ENCODE assay signal across 8 cellular contexts in genomic region chr3:32439421-32439820, GRCh38. TPM values are rescaled to one million over a fixed set of nuclear protein-coding genes. Genes with fewer than 3 reads are reported as not detected.
DNase-seq lines count a peak whose midpoint lies in the region; ATAC-seq and TF ChIP-seq lines count a peak whose summit lies in the region.
"Not testable (repeated sequence)": the region's sequence is repeated elsewhere in the genome, so short reads cannot be mapped to it uniquely, and the experiment has no call there.

No MANE protein-coding gene starts in this region.

- not testable (repeated sequence) for H3K27ac ChIP-seq in CD4-positive, alpha-beta T cell (ENCODE audit: low read depth, low read length)

- H3K4me3 Mint-ChIP-seq in CD4-positive, alpha-beta T cell, result peak overlapping the region; percentile 65
- H3K4me3 Mint-ChIP-seq in T-cell (peak overlapping the region in 2 of 3 donors; percentile 51 to 59), naive B cell (peak overlapping the region; percentile 15 to 89 (median 84))
- H3K4me3 Mint-ChIP-seq in activated T-helper 17 cell treated with anti-CD3 and anti-CD28 coated beads, Interleukin-2, amount 50 U/mL, for 72 hours, result peak overlapping the region; percentile 64

- ATAC-seq in CD4-positive, alpha-beta T cell (ENCODE audit: poor library complexity), result peak; percentile 32
- peak; percentile 18 for ATAC-seq in GM18909 (IDR thresholded peaks at IDR 0.05; ENCODE audit: poor library complexity, unreplicated experiment)
- peak; percentile 13 for ATAC-seq in GM21447 (IDR thresholded peaks at IDR 0.05; ENCODE audit: unreplicated experiment)
- ATAC-seq in HG02852 (IDR thresholded peaks at IDR 0.05; ENCODE audit: unreplicated experiment), result peak; percentile 25
- peak; percentile 27 for ATAC-seq in HG03280 (IDR thresholded peaks at IDR 0.05; ENCODE audit: unreplicated experiment)
- peak in 3 of 4 experiments; percentile 21 to 23 (median 23) for ATAC-seq in T-cell (replicated peaks in 1 of 4)
- ATAC-seq in activated T-helper 17 cell treated with anti-CD3 and anti-CD28 coated beads, Interleukin-2, amount 50 U/mL, for 72 hours (replicated peaks), result peak; percentile 27
- peak; percentile 5 to 8 for ATAC-seq in naive B cell (ENCODE audit: low read depth in 2 of 2)

- not testable (repeated sequence) for DNase-seq in CD4-positive, alpha-beta T cell; T-cell; naive B cell

- peak overlapping the region; percentile 95 for H3K27ac Mint-ChIP-seq in CD4-positive, alpha-beta T cell
- H3K27ac Mint-ChIP-seq in T-cell (peak overlapping the region; percentile 96 to 97), naive B cell (peak overlapping the region; percentile 93 to 99 (median 96))
- H3K27ac Mint-ChIP-seq in activated T-helper 17 cell treated with anti-CD3 and anti-CD28 coated beads, Interleukin-2, amount 50 U/mL, for 72 hours, result peak overlapping the region; percentile 78

- peaks cover 78% of the 10 kb centered on the region for H3K4me1 Mint-ChIP-seq in CD4-positive, alpha-beta T cell (ENCODE audit: low read depth)
- peaks cover 80 to 91% (median 87%) of the 10 kb centered on the region in 3 donors for H3K4me1 Mint-ChIP-seq in T-cell
- peaks cover 47% of the 10 kb centered on the region for H3K4me1 Mint-ChIP-seq in activated T-helper 17 cell treated with anti-CD3 and anti-CD28 coated beads, Interleukin-2, amount 50 U/mL, for 72 hours
- H3K4me1 Mint-ChIP-seq in naive B cell, result peaks cover 60 to 80% (median 80%) of the 10 kb centered on the region in 3 donors

- intact Hi-C loops in CD4-positive, alpha-beta T cell (cut with DNase I, micrococcal nuclease), result loop anchor here in 1 of 2 experiments (2.0 kb wide), 2 partner anchors 15 to 19 kb away; no protein-coding TSS in a partner anchor

- H3K27me3 ChIP-seq in CD4-positive, alpha-beta T cell (ENCODE audit: control insufficient read depth, insufficient read depth, low read length), result not testable (repeated sequence)

- H3K9me3 ChIP-seq in CD4-positive, alpha-beta T cell (ENCODE audit: control insufficient read depth, low read length), result not testable (repeated sequence)

- H3K27me3 Mint-ChIP-seq in CD4-positive, alpha-beta T cell; T-cell; activated T-helper 17 cell treated with anti-CD3 and anti-CD28 coated beads, Interleukin-2, amount 50 U/mL, for 72 hours; naive B cell: not testable (repeated sequence)

- H3K9me3 Mint-ChIP-seq in CD4-positive, alpha-beta T cell; T-cell; activated T-helper 17 cell treated with anti-CD3 and anti-CD28 coated beads, Interleukin-2, amount 50 U/mL, for 72 hours; naive B cell: not testable (repeated sequence)

- POLR2A ChIA-PET in CD4-positive, alpha-beta T cell (lab: Charles Lee), result interaction anchor here (1.4 to 3.4 kb wide), 2 partner anchors 11 to 21 kb away, joined by 3 to 19 read pairs; no protein-coding TSS in a partner anchor
- POLR2A ChIA-PET in T-cell (lab: Charles Lee), result interaction anchor here in 1 of 2 donors (0.6 to 1.1 kb wide), 3 partner anchors 11 to 21 kb away, joined by 3 to 5 read pairs (median 4); no protein-coding TSS in a partner anchor

- not testable (repeated sequence) for TF ChIP-seq CTCF in CD4-positive, alpha-beta T cell (IDR thresholded peaks at IDR 0.05)

- CTCF ChIA-PET in CD4-positive, alpha-beta T cell (lab: Charles Lee), result interaction anchor here (1.0 to 2.2 kb wide), 2 partner anchors 11 to 28 kb away, joined by 3 to 8 read pairs; no protein-coding TSS in a partner anchor
- CTCF ChIA-PET in T-cell (lab: Charles Lee), result not testable (repeated sequence)

- H3K36me3 Mint-ChIP-seq in CD4-positive, alpha-beta T cell (ENCODE audit: low read depth), result peaks cover 42% of the 10 kb centered on the region
- peaks cover 31% of the 10 kb centered on the region for H3K36me3 Mint-ChIP-seq in T-cell
- H3K36me3 Mint-ChIP-seq in activated T-helper 17 cell treated with anti-CD3 and anti-CD28 coated beads, Interleukin-2, amount 50 U/mL, for 72 hours (ENCODE audit: low read depth), result peaks cover 20% of the 10 kb centered on the region
- not testable (repeated sequence) for H3K36me3 Mint-ChIP-seq in naive B cell

RNA-seq across cellular contexts. Expression of gene CMTM7, which starts 47.8 kb away (rescaled TPM):
- total RNA-seq in CD4-positive, alpha-beta T cell, result 10 to 100 TPM; 31.5 to 35.2 TPM
- 10 to 100 TPM; 40.7 to 56.7 (median 47.8) TPM for total RNA-seq in T-cell
- total RNA-seq in activated T-helper 17 cell treated with anti-CD3 and anti-CD28 coated beads, Interleukin-2, amount 50 U/mL, for 72 hours, result 10 to 100 TPM; 26.9 to 51.1 TPM
- polyA plus RNA-seq in naive B cell (ENCODE audit: low read depth in 6 of 6), result 100 to 1,000 TPM in 2 of 6 donors, 10 to 100 TPM in 4; 56.8 to 116 (median 73.3) TPM
